Comparison of ENCODE assay signal across 17 cellular contexts in genomic region chrX:29432534-29432933, GRCh38.
A peak's percentile ranks its signal among the peaks of the same experiment; 100 is the strongest.
DNase-seq lines count a peak whose midpoint lies in the region; ATAC-seq, FAIRE-seq and TF ChIP-seq lines count a peak whose summit lies in the region.
"Had no signal": no experiment of that assay in that cellular context is flagged by ENCODE, and none has a peak within 500 bp of the region (broad histone marks: within the 10 kb centered on the region; RNA-seq: fewer than 3 reads in every experiment).

No MANE protein-coding gene starts in this region.

- CTCF ChIA-PET in RWPE1 (lab: Yijun Ruan, JAX), result no interaction called here

- peak; percentile 14 for DNase-seq in RWPE1 (ENCODE audit: low spot score)
- DNase-seq in bronchial epithelial cell (ENCODE audit: low read depth), result peak; percentile 17
- DNase-seq in foreskin keratinocyte, result peak in 1 of 2 donors; percentile 45
- DNase-seq in activated naive CD8-positive, alpha-beta T cell treated with anti-CD3 and anti-CD28 coated beads for 36 hours, result no peak
- DNase-seq in cerebellar nuclear complex (lab: John Stamatoyannopoulos, UW), result no peak
- DNase-seq: ACHN; BE2C; C1 segment of cervical spinal cord; Caco-2; CD4-positive, alpha-beta T cell had no signal

- H3K4me1 ChIP-seq in foreskin keratinocyte, result peaks cover 4% of the 10 kb centered on the region
- H3K4me1 ChIP-seq: BE2C, Caco-2 had no signal

- H3K27ac ChIP-seq in RWPE1 (no peak overlapping the region), foreskin keratinocyte (no peak overlapping the region)

- H3K36me3 Mint-ChIP-seq in activated naive CD8-positive, alpha-beta T cell treated with anti-CD3 and anti-CD28 coated beads for 36 hours, result no peaks in the 10 kb centered on the region

- no peak overlapping the region for H3K27ac Mint-ChIP-seq in activated naive CD8-positive, alpha-beta T cell treated with anti-CD3 and anti-CD28 coated beads for 36 hours
- H3K27ac Mint-ChIP-seq: CD4-positive, alpha-beta T cell; GM23338 had no signal

- no peak for TF ChIP-seq CTCF in RWPE1 (conservative IDR thresholded peaks at IDR 0.05; ENCODE audit: low read depth)
- TF ChIP-seq CTCF in bronchial epithelial cell (IDR thresholded peaks at IDR 0.05; ENCODE audit: insufficient read depth, low read length, severe bottlenecking), result no peak
- no peak for TF ChIP-seq CTCF in foreskin keratinocyte (conservative IDR thresholded peaks at IDR 0.05)

- no peaks in the 10 kb centered on the region for H3K27me3 ChIP-seq in bronchial epithelial cell (ENCODE audit: control insufficient read depth, insufficient read depth, low read length)
- H3K27me3 ChIP-seq in foreskin keratinocyte, result no peaks in the 10 kb centered on the region
- H3K27me3 ChIP-seq: BE2C had no signal

- POLR2A ChIA-PET in RWPE1 (lab: Yijun Ruan, JAX; ENCODE audit: low non-redundant PET), result no interaction called here

- no peak overlapping the region for H3K4me3 Mint-ChIP-seq in activated naive CD8-positive, alpha-beta T cell treated with anti-CD3 and anti-CD28 coated beads for 36 hours
- H3K4me3 Mint-ChIP-seq: CD4-positive, alpha-beta T cell; GM23338 had no signal

- no peak for FAIRE-seq in bronchial epithelial cell (lab: Jason Lieb, UNC)
- FAIRE-seq: A204.1, D721Med, G401.6, GM12891, H54 had no signal

- H3K27me3 Mint-ChIP-seq in activated naive CD8-positive, alpha-beta T cell treated with anti-CD3 and anti-CD28 coated beads for 36 hours, result no peaks in the 10 kb centered on the region
- H3K27me3 Mint-ChIP-seq: CD4-positive, alpha-beta T cell had no signal

- no peak overlapping the region for H3K4me3 ChIP-seq in bronchial epithelial cell (ENCODE audit: low read depth, low read length)
- H3K4me3 ChIP-seq: GM23338 had no signal

- H3K36me3 ChIP-seq in bronchial epithelial cell (ENCODE audit: control insufficient read depth, insufficient read depth, low read length), result no peaks in the 10 kb centered on the region
- H3K36me3 ChIP-seq: BE2C had no signal

- no peaks in the 10 kb centered on the region for H3K4me1 Mint-ChIP-seq in activated naive CD8-positive, alpha-beta T cell treated with anti-CD3 and anti-CD28 coated beads for 36 hours
- H3K4me1 Mint-ChIP-seq: GM23338 had no signal

- no peaks in the 10 kb centered on the region for H3K9me3 Mint-ChIP-seq in activated naive CD8-positive, alpha-beta T cell treated with anti-CD3 and anti-CD28 coated beads for 36 hours
- H3K9me3 Mint-ChIP-seq: CD4-positive, alpha-beta T cell; GM23338 had no signal

- ATAC-seq in foreskin keratinocyte, result peak; percentile 84
- ATAC-seq in GM21526 (IDR thresholded peaks at IDR 0.05; ENCODE audit: low FRiP score, unreplicated experiment), result no peak
- ATAC-seq: GM23338 had no signal

Comparison
In these comparisons a context has a peak if more than half of its experiments do, and no peak if none do; other contexts are left out.
1. DNase-seq: peak in RWPE1 (single experiment) and bronchial epithelial cell (single experiment); none in activated naive CD8-positive, alpha-beta T cell treated with anti-CD3 and anti-CD28 coated beads for 36 hours (single experiment) and cerebellar nuclear complex (0 of 2).